Comparison of ENCODE assay signal across 11 cellular contexts in the genomic region with DNA sequence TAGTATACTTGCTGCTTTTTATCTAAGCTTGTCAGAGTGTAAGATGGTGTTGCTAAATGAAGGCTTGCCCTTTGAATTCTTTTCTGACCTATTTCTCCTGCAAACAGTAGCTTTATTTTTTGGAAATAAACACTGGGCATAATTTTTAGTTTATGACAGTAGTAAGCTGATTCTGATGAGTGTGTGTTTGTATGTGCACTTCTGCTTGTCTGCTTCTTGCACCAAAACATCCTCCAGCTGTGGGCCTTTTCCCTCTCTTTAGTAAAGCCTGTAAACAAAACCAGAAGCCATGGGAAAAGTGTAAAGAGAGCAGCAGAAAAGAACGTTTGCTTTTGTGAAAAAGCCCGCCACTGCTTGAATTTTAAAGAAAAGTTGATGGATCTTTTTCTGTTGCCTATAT. TPM values are rescaled to one million over a fixed set of nuclear protein-coding genes. Genes with fewer than 3 reads are reported as not detected.
DNase-seq lines count a peak whose midpoint lies in the region; ATAC-seq and TF ChIP-seq lines count a peak whose summit lies in the region.
"Had no signal": no experiment of that assay in that cellular context is flagged by ENCODE, and none has a peak within 500 bp of the region (broad histone marks: within the 10 kb centered on the region; RNA-seq: fewer than 3 reads in every experiment).

No MANE protein-coding gene starts in this region.

- H3K9ac ChIP-seq in IMR-90 (ENCODE audit: low read depth, low read length) (peak overlapping the region; percentile 67), colonic mucosa (ENCODE audit: low read depth in 2 of 2, low read length in 2 of 2) (no peak overlapping the region)

- no CpG with 5 or more reads among the region's 2 CpGs for WGBS in IMR-90 (ENCODE audit: extremely low coverage in 2 of 2, insufficient read length in 1 of 2), 2 experiments
- 50 to 80% methylated on average over 1 to 2 of the region's 2 CpGs for WGBS in mesodermal cell (ENCODE audit: insufficient coverage in 2 of 2), 2 experiments

- in situ Hi-C loops in IMR-90 (cut with MboI; ENCODE audit: low sequenced_read_pairs): no loop called here
- in situ Hi-C loops in KBM-7 (cut with MboI; ENCODE audit: low pct_unique_long_range_greater_than_20kb, low sequenced_read_pairs): no loop called here

- peaks cover 12% of the 10 kb centered on the region for H3K9me1 ChIP-seq in IMR-90 (ENCODE audit: insufficient read depth, low read length)

- peaks cover 8% of the 10 kb centered on the region; the same call in 1 of the 2 replicates for H4K20me1 ChIP-seq in IMR-90 (ENCODE audit: insufficient read depth, low read length)

- H4K8ac ChIP-seq in IMR-90 (ENCODE audit: low read depth in 2 of 2, low read length in 2 of 2): peak overlapping the region in 1 of 2 experiments; percentile 82; a peak in 2 of 4 replicates

- no peak overlapping the region for H2AFZ ChIP-seq in IMR-90 (replicated peaks; ENCODE audit: low read length, poor library complexity)

- ATAC-seq in IMR-90 (ENCODE audit: low read depth): no peak
- ATAC-seq in thoracic aorta (ENCODE audit: insufficient number of reproducible peaks, low FRiP score, low read depth): no peak
- ATAC-seq: T-cell had no signal

- H3K14ac ChIP-seq in IMR-90 (replicated peaks; ENCODE audit: low read depth, low read length): peak overlapping the region; percentile 74

- no peak for TF ChIP-seq POLR2A in IMR-90 (IDR thresholded peaks at IDR 0.05; ENCODE audit: low read depth, low read length)

- H3K18ac ChIP-seq in IMR-90 (ENCODE audit: low read depth, low read length): peak overlapping the region; percentile 97

- H3K56ac ChIP-seq in IMR-90 (ENCODE audit: extremely low read depth, insufficient read depth, low read length): peak overlapping the region; percentile 65; the same call in 1 of the 2 replicates

- intact Hi-C loops in IMR-90 (cut with micrococcal nuclease): loop anchor here (1.0 kb wide), 1 partner anchor 8 kb away; no protein-coding TSS in a partner anchor
- intact Hi-C loops in colonic mucosa (cut with DNase I): no loop called here

- BruUV-seq in IMR-90 (replicated peaks; lab: Mats Ljungman, UMichigan): no TSS peak

- no peak overlapping the region for H2AK5ac ChIP-seq in IMR-90 (ENCODE audit: low read depth, low read length)

- H3K4me1 ChIP-seq in IMR-90 (ENCODE audit: control insufficient read depth, insufficient read depth, low read length) (peaks cover 18% of the 10 kb centered on the region), colonic mucosa (no peaks in the 10 kb centered on the region), mesodermal cell (ENCODE audit: control insufficient read depth, insufficient read depth, low read length, poor library complexity, severe bottlenecking) (peaks cover 61% of the 10 kb centered on the region), thoracic aorta (ENCODE audit: control insufficient read depth in 1 of 2, low read depth in 2 of 2) (peaks cover 37 to 84% of the 10 kb centered on the region in 2 donors)

- H3K9me3 ChIP-seq in IMR-90 (ENCODE audit: control insufficient read depth, insufficient read depth, low read length): no peaks in the 10 kb centered on the region
- no peaks in the 10 kb centered on the region for H3K9me3 ChIP-seq in colonic mucosa
- H3K9me3 ChIP-seq in mesodermal cell (ENCODE audit: control insufficient read depth, low read length): peaks cover 4% of the 10 kb centered on the region
- H3K9me3 ChIP-seq in thoracic aorta: no peaks in the 10 kb centered on the region

- H3K27ac ChIP-seq in IMR-90 (ENCODE audit: insufficient read depth, low read length) (peak overlapping the region; percentile 68; the same call in 1 of the 2 replicates), colonic mucosa (peak overlapping the region; percentile 71), mesodermal cell (ENCODE audit: low read depth, low read length, severe bottlenecking) (peak overlapping the region; percentile 99), thoracic aorta (peak overlapping the region; percentile 87 to 90)

- peak overlapping the region; percentile 80; the same call in 1 of the 2 replicates for H4K91ac ChIP-seq in IMR-90 (ENCODE audit: insufficient read depth, low read depth, low read length)

- H2BK15ac ChIP-seq in IMR-90 (ENCODE audit: low read depth, low read length): no peak overlapping the region

- H3K27me3 ChIP-seq in IMR-90 (ENCODE audit: control insufficient read depth, insufficient read depth, low read length) (no peaks in the 10 kb centered on the region), colonic mucosa (no peaks in the 10 kb centered on the region), thoracic aorta (replicated peaks; ENCODE audit: insufficient read depth) (no peaks in the 10 kb centered on the region)

- no peak for DNase-seq in IMR-90
- DNase-seq in colonic mucosa: no peak
- no peak for DNase-seq in thoracic aorta (ENCODE audit: low spot score)
- DNase-seq in A172 (ENCODE audit: low spot score): no peak
- no peak for DNase-seq in KBM-7
- DNase-seq in activated CD8-positive, alpha-beta memory T cell treated with anti-CD3 and anti-CD28 coated beads, Interleukin-2, amount 50 U/mL, for 48 hours: no peak
- DNase-seq in NCI-H1105 treated with DMSO at 0.1 percent for 48 hours (lab: John Stamatoyannopoulos, UW): no peak
- DNase-seq: activated CD4-positive, alpha-beta memory T cell treated with anti-CD3 and anti-CD28 coated beads for 36 hours; activated naive CD8-positive, alpha-beta T cell treated with anti-CD3 and anti-CD28 coated beads, Interleukin-2, amount 10 ng/mL, durations not matched to agents 7 days and 5 days; T-cell had no signal

- no peaks in the 10 kb centered on the region for H3K36me3 ChIP-seq in IMR-90 (ENCODE audit: control insufficient read depth, insufficient read depth, low read length)
- no peaks in the 10 kb centered on the region for H3K36me3 ChIP-seq in colonic mucosa
- peaks cover 13% of the 10 kb centered on the region for H3K36me3 ChIP-seq in mesodermal cell (ENCODE audit: control insufficient read depth, insufficient read depth, low read length)
- no peaks in the 10 kb centered on the region for H3K36me3 ChIP-seq in thoracic aorta

- no peak overlapping the region for H2AK9ac ChIP-seq in IMR-90 (replicated peaks; ENCODE audit: low read depth, low read length, poor library complexity)

- peak overlapping the region; percentile 91 for H2BK5ac ChIP-seq in IMR-90 (ENCODE audit: low read depth, low read length, poor library complexity, severe bottlenecking)

- peaks cover 27 to 66% of the 10 kb centered on the region in 2 experiments for H3K79me1 ChIP-seq in IMR-90 (ENCODE audit: low read depth in 1 of 2, low read length in 2 of 2)

- H3K4me2 ChIP-seq in IMR-90 (ENCODE audit: low read depth, low read length): peak overlapping the region; percentile 76

- peak overlapping the region; percentile 89 for H2BK120ac ChIP-seq in IMR-90 (ENCODE audit: low read depth, low read length)

- CTCF ChIA-PET in IMR-90 (lab: Yijun Ruan, JAX): interaction anchor here (1.1 to 3.3 kb wide), 2 partner anchors 18 to 32 kb away, joined by 3 to 14 read pairs; no protein-coding TSS in a partner anchor

- peak overlapping the region; percentile 60; the same call in 1 of the 2 replicates for H2BK20ac ChIP-seq in IMR-90 (ENCODE audit: low read depth, low read length)

- peak overlapping the region; percentile 73; the same call in 1 of the 2 replicates for H4K5ac ChIP-seq in IMR-90 (ENCODE audit: low read depth, low read length)

- TF ChIP-seq RAD21 in IMR-90 (IDR thresholded peaks at IDR 0.05; ENCODE audit: low read length): no peak

- H3K23ac ChIP-seq in IMR-90 (ENCODE audit: low read depth, low read length): peak overlapping the region; percentile 71; the same call in 1 of the 2 replicates

- POLR2A ChIA-PET in IMR-90 (lab: Charles Lee; ENCODE audit: unreplicated experiment): no interaction called here

- TF ChIP-seq CTCF in IMR-90 (conservative IDR thresholded peaks at IDR 0.05; ENCODE audit: low read depth, low read length): no peak
- TF ChIP-seq CTCF in colonic mucosa (IDR thresholded peaks at IDR 0.05): no peak
- TF ChIP-seq CTCF in thoracic aorta (IDR thresholded peaks at IDR 0.05): no peak

- H3K4me3 ChIP-seq in IMR-90 (ENCODE audit: insufficient read depth, low read depth, low read length) (no peak overlapping the region), colonic mucosa (no peak overlapping the region), mesodermal cell (ENCODE audit: extremely low read depth, insufficient read depth, low read length, poor library complexity, severe bottlenecking) (peak overlapping the region; percentile 11), thoracic aorta (peak overlapping the region; percentile 68)

- dilution Hi-C loops in IMR-90 (cut with HindIII; ENCODE audit: low sequenced_read_pairs, unreplicated experiment): no loop called here

- peak overlapping the region; percentile 82; the same call in 1 of the 2 replicates for H3K4ac ChIP-seq in IMR-90 (ENCODE audit: low read depth, low read length)

TF ChIP-seq in IMR-90, 13 proteins besides CTCF, POLR2A, EP300 and RAD21 (continues in another document):
- no peak for TF ChIP-seq RCOR1 (IDR thresholded peaks at IDR 0.05; ENCODE audit: insufficient replicate concordance, low read length)
- no peak for TF ChIP-seq CHD1 (IDR thresholded peaks at IDR 0.05; ENCODE audit: low read depth, low read length)
- TF ChIP-seq, protein P1, sequence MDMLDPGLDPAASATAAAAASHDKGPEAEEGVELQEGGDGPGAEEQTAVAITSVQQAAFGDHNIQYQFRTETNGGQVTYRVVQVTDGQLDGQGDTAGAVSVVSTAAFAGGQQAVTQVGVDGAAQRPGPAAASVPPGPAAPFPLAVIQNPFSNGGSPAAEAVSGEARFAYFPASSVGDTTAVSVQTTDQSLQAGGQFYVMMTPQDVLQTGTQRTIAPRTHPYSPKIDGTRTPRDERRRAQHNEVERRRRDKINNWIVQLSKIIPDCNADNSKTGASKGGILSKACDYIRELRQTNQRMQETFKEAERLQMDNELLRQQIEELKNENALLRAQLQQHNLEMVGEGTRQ (IDR thresholded peaks at IDR 0.05; ENCODE audit: low read depth, low read length): no peak
- TF ChIP-seq MXI1 (IDR thresholded peaks at IDR 0.05; ENCODE audit: borderline replicate concordance, low read depth, low read length): no peak
- TF ChIP-seq RFX5 (IDR thresholded peaks at IDR 0.05; ENCODE audit: low read depth, low read length): no peak
- TF ChIP-seq NFE2L2 (IDR thresholded peaks at IDR 0.05; ENCODE audit: low read depth, low read length): no peak
- no peak for TF ChIP-seq BHLHE40 (IDR thresholded peaks at IDR 0.05; ENCODE audit: low read depth, low read length)
- no peak for TF ChIP-seq MAZ (IDR thresholded peaks at IDR 0.05; ENCODE audit: borderline replicate concordance, low read depth, low read length)
- no peak for TF ChIP-seq CEBPB (IDR thresholded peaks at IDR 0.05; ENCODE audit: low read depth, low read length)

RNA-seq across cellular contexts. Expression of a gene that starts 12.6 kb away (rescaled TPM):
- total RNA-seq in IMR-90 (2012; rRNA removed) (5.0 and 5.4 TPM in 2 replicates), colonic mucosa (1 to 10 TPM in 1 of 2 donors, under 1 TPM in 1; 0.35 to 2.5 TPM), thoracic aorta (10 to 100 TPM; 13.4 to 15.1 TPM)
- polyA plus RNA-seq in IMR-90 (2012; rRNA removed): 2.8 and 3.9 TPM in 2 replicates
- polyA plus RNA-seq in IMR-90 (2012; cell fraction: cytosol; rRNA removed): 0.21 and 0.57 TPM in 2 replicates
- polyA plus RNA-seq in IMR-90 (2012; cell fraction: nucleus; rRNA removed; ENCODE audit: low replicate concordance): 3.5 and 19.4 TPM in 2 replicates
- polyA plus RNA-seq in mesodermal cell (2013, experiment 1 of 2): 20.6 TPM
- polyA plus RNA-seq in mesodermal cell (2013, experiment 2 of 2): 14.4 TPM
- 0.43 and 43.0 TPM in 2 replicates for total RNA-seq in A172 (2014; rRNA removed; shearing (Covaris generic))
- total RNA-seq: activated naive CD8-positive, alpha-beta T cell treated with anti-CD3 and anti-CD28 coated beads, Interleukin-2, amount 10 ng/mL, durations not matched to agents 7 days and 5 days had no signal

Comparison
In these comparisons a context has a peak if more than half of its experiments do, and no peak if none do; other contexts are left out.
1. H3K4me3 ChIP-seq: peak in mesodermal cell (single experiment) and thoracic aorta (single experiment); none in IMR-90 (single experiment) and colonic mucosa (single experiment).
2. Peak in every context shown above with its lines, with median percentiles within 50 percentile points of each other: H3K27ac ChIP-seq.